Comparison of ENCODE assay signal across 8 cellular contexts in the genomic region with DNA sequence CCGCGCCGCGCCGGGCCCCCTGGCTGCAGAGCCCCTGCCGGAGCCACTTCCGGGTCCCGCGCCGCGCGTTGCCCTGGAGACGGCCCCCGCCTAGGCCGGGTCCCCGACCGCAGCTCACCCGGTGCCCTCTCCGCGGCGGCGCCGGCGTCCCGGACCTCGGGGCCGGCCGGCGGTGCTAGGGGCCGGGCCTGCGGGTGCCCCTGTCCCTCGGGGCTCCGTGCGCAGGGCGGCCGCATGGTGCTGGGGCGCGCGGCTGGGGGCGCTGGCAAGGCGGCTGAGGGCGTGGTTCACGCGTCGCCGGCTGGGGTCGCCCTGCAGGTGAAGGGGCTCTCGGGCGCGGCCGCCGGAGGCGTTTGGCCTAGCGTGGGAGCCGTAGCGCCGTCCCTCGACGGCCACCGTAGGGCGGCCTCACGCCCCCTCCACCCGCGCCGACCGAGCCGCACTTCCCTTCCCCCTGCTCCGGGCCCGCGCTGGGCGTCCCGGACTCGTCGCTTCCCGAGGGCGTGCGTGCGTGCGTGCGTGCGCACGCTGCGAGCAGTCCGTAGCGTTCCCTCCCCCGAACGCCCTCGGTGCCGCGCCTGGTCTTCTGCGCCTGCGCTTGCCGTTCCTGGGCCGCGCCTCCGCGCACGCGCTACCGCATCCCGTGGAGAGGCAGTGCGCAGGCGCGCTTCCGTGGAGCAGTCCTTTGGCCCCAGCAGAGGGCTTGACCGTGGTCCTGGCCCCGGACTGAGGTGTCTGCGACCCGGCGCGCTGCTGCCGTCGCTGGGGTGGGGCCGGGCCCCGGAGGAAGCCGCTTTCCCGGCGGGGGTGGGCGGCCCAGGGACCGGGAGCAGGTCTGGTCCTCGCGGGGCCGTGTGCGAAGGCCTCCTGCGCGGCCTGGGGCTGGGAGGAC. TPM values are rescaled to one million over a fixed set of nuclear protein-coding genes. Genes with fewer than 3 reads are reported as not detected.
A peak's percentile ranks its signal among the peaks of the same experiment; 100 is the strongest.
DNase-seq lines count a peak whose midpoint lies in the region; ATAC-seq and TF ChIP-seq lines count a peak whose summit lies in the region.

A gene with protein sequence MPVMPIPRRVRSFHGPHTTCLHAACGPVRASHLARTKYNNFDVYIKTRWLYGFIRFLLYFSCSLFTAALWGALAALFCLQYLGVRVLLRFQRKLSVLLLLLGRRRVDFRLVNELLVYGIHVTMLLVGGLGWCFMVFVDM (minus strand): TSS at position 509 of the 892 bp plus-strand sequence. CDS start 1,975 bp downstream, outside the sequence.

- DNase-seq in AG04450 (ENCODE audit: low read depth, low spot score) (peak; percentile 94), NCI-H2196 treated with DMSO at 0.1 percent for 48 hours (lab: John Stamatoyannopoulos, UW; ENCODE audit: unreplicated experiment) (peak; percentile 93), T47D (ENCODE audit: low read depth in 1 of 2, low spot score in 1 of 2) (peak; percentile 98 to 99)

- H3K9me3 ChIP-seq in AG04450 (ENCODE audit: control insufficient read depth, insufficient read depth, low read length) (no peaks in the 10 kb centered on the region; the same call in 1 of the 2 replicates), iPS-18c (ENCODE audit: control insufficient read depth, insufficient read depth, low read length) (no peaks in the 10 kb centered on the region), skeletal muscle tissue (ENCODE audit: control insufficient read depth in 3 of 3, low read length in 3 of 3) (no peaks in the 10 kb centered on the region)

- peaks cover 4 to 15% (median 13%) of the 10 kb centered on the region in 3 donors for H3K36me3 ChIP-seq in skeletal muscle tissue (ENCODE audit: control insufficient read depth in 3 of 3, insufficient read depth in 3 of 3, low read length in 3 of 3)

- no peak for TF ChIP-seq CTCF in AG04450 (IDR thresholded peaks at IDR 0.05; ENCODE audit: low read depth, low read length)
- peak; percentile 21 for TF ChIP-seq CTCF in VCaP (conservative IDR thresholded peaks at IDR 0.05)

- in situ Hi-C loops in T47D (cut with HindIII; ENCODE audit: low pct_unique_long_range_greater_than_20kb, low sequenced_read_pairs) = no loop called here

- H3K27ac ChIP-seq in AG04450 (ENCODE audit: low read depth, low read length) (no peak within 1 kb of the TSS), VCaP (peak within 1 kb of the TSS; percentile 99), skeletal muscle tissue (ENCODE audit: low read depth, low read length) (peak within 1 kb of the TSS; percentile 91)

- peak within 1 kb of the TSS; percentile 83 to 89 (median 86) for H3K9ac ChIP-seq in skeletal muscle tissue (ENCODE audit: low read depth in 1 of 3, low read length in 3 of 3)

- H3K4me1 ChIP-seq in skeletal muscle tissue (ENCODE audit: control insufficient read depth in 3 of 3, insufficient read depth in 3 of 3, low read length in 3 of 3) = peaks cover 33 to 48% (median 36%) of the 10 kb centered on the region in 3 donors

- H3K4me3 ChIP-seq in AG04450 (ENCODE audit: low read depth, low read length) (peak within 1 kb of the TSS; percentile 67), iPS-18c (ENCODE audit: insufficient read depth, low read depth, low read length) (peak within 1 kb of the TSS; percentile 77), skeletal muscle tissue (ENCODE audit: low read length in 3 of 3) (peak within 1 kb of the TSS; percentile 74 to 78 (median 78))

- ATAC-seq in GM18873 (IDR thresholded peaks at IDR 0.05; ENCODE audit: low FRiP score, unreplicated experiment) = peak; percentile 55
- peak; percentile 67 for ATAC-seq in HG03135 (IDR thresholded peaks at IDR 0.05; ENCODE audit: unreplicated experiment)

- POLR2A ChIA-PET in AG04450 (lab: Yijun Ruan, JAX) = interaction anchor here (0.9 to 1.4 kb wide), 2 partner anchors 9 to 28 kb away, joined by 4 to 5 read pairs; no protein-coding TSS in a partner anchor

- H3K27me3 ChIP-seq in AG04450 (ENCODE audit: control insufficient read depth, insufficient read depth, low read length) (peaks cover 4% of the 10 kb centered on the region), skeletal muscle tissue (ENCODE audit: control insufficient read depth in 3 of 3, insufficient read depth in 3 of 3, low read length in 3 of 3) (peaks cover 0 to 2% (median 0%) of the 10 kb centered on the region in 3 donors)

- CTCF ChIA-PET in AG04450 (lab: Charles Lee) = interaction anchor here (1.0 to 1.2 kb wide), 2 partner anchors 28 to 151 kb away, joined by 3 read pairs; no protein-coding TSS in a partner anchor

RNA-seq across cellular contexts. Expression of the gene that starts here (rescaled TPM):
- 8.8 and 12.7 TPM in 2 replicates for polyA plus RNA-seq in AG04450 (2011; rRNA removed)
- polyA minus RNA-seq in AG04450 (2011; rRNA and poly(A)+ RNA removed) = 10.6 and 12.1 TPM in 2 replicates
- total RNA-seq in skeletal muscle tissue = 24.0 TPM
